Comparison of ENCODE assay signal across 8 cellular contexts in genomic region chr2:208266641-208267335, GRCh38. TPM values are rescaled to one million over a fixed set of nuclear protein-coding genes. Genes with fewer than 3 reads are reported as not detected.
DNase-seq lines count a peak whose midpoint lies in the region; ATAC-seq and FAIRE-seq lines count a peak whose summit lies in the region.

No MANE protein-coding gene starts in this region.

- intact Hi-C loops in activated naive CD4-positive, alpha-beta T cell treated with anti-CD3 and anti-CD28 coated beads for 36 hours (cut with micrococcal nuclease) = loop anchor here (1.0 to 10.0 kb wide), 11 partner anchors 11 to 1904 kb away; partner anchors contain the start of genes FASTKD2, IDH1, MDH1B and METTL21A

- peak overlapping the region; percentile 95 for H3K4me3 Mint-ChIP-seq in activated naive CD4-positive, alpha-beta T cell treated with anti-CD3 and anti-CD28 coated beads for 36 hours
- peak overlapping the region; percentile 88 for H3K4me3 Mint-ChIP-seq in activated naive CD8-positive, alpha-beta T cell
- H3K4me3 Mint-ChIP-seq in immature natural killer cell = peak overlapping the region; percentile 93 to 99 (median 97)

- CTCF ChIA-PET in activated naive CD4-positive, alpha-beta T cell treated with anti-CD3 and anti-CD28 coated beads for 36 hours (lab: Charles Lee) = interaction anchor here (0.6 to 1.7 kb wide), 3 partner anchors 12 to 146 kb away, joined by 3 to 8 read pairs (median 3); partner anchors contain the start of gene IDH1

- H3K4me1 Mint-ChIP-seq in activated naive CD4-positive, alpha-beta T cell treated with anti-CD3 and anti-CD28 coated beads for 36 hours (ENCODE audit: low read depth) = peaks cover 37% of the 10 kb centered on the region
- H3K4me1 Mint-ChIP-seq in activated naive CD8-positive, alpha-beta T cell (ENCODE audit: low read depth) = peaks cover 56% of the 10 kb centered on the region
- H3K4me1 Mint-ChIP-seq in immature natural killer cell = peaks cover 48 to 73% of the 10 kb centered on the region in 2 donors

- peak overlapping the region; percentile 94 for H3K27ac Mint-ChIP-seq in activated naive CD4-positive, alpha-beta T cell treated with anti-CD3 and anti-CD28 coated beads for 36 hours
- peak overlapping the region; percentile 80 for H3K27ac Mint-ChIP-seq in activated naive CD8-positive, alpha-beta T cell
- peak overlapping the region; percentile 94 to 99 (median 96) for H3K27ac Mint-ChIP-seq in immature natural killer cell

- ATAC-seq in HG03066 (IDR thresholded peaks at IDR 0.05; ENCODE audit: low read depth, unreplicated experiment) = peak; percentile 9

- peaks cover 8% of the 10 kb centered on the region for H3K36me3 Mint-ChIP-seq in activated naive CD4-positive, alpha-beta T cell treated with anti-CD3 and anti-CD28 coated beads for 36 hours (ENCODE audit: low read depth)
- H3K36me3 Mint-ChIP-seq in activated naive CD8-positive, alpha-beta T cell = peaks cover 5% of the 10 kb centered on the region
- peaks cover 0 to 8% (median 6%) of the 10 kb centered on the region in 3 donors for H3K36me3 Mint-ChIP-seq in immature natural killer cell

- FAIRE-seq in RCC 7860 (lab: Jason Lieb, UNC) = no peak

- DNase-seq in activated naive CD4-positive, alpha-beta T cell treated with anti-CD3 and anti-CD28 coated beads for 36 hours = no peak
- DNase-seq in activated naive CD4-positive, alpha-beta T cell (lab: John Stamatoyannopoulos, UW) = no peak
- DNase-seq in immature natural killer cell (peak in 2 of 3 donors; percentile 6 to 9), substantia nigra (lab: John Stamatoyannopoulos, UW) (no peak), RCC 7860 (ENCODE audit: low spot score) (no peak), H4 (ENCODE audit: low spot score) (no peak)

- H3K27ac ChIP-seq in substantia nigra (ENCODE audit: low read depth, low read length, poor library complexity, severe bottlenecking) = peak overlapping the region; percentile 91

- H3K9me3 Mint-ChIP-seq in activated naive CD4-positive, alpha-beta T cell treated with anti-CD3 and anti-CD28 coated beads for 36 hours = no peaks in the 10 kb centered on the region
- no peaks in the 10 kb centered on the region for H3K9me3 Mint-ChIP-seq in activated naive CD8-positive, alpha-beta T cell (ENCODE audit: low read depth)
- H3K9me3 Mint-ChIP-seq in immature natural killer cell = no peaks in the 10 kb centered on the region

- H3K27me3 Mint-ChIP-seq in activated naive CD4-positive, alpha-beta T cell treated with anti-CD3 and anti-CD28 coated beads for 36 hours (ENCODE audit: low read depth) = no peaks in the 10 kb centered on the region
- H3K27me3 Mint-ChIP-seq in activated naive CD8-positive, alpha-beta T cell = no peaks in the 10 kb centered on the region
- H3K27me3 Mint-ChIP-seq in immature natural killer cell (ENCODE audit: low read depth in 3 of 3) = peaks cover 7 to 18% (median 11%) of the 10 kb centered on the region in 3 donors

RNA-seq across cellular contexts. Expression of gene PIKFYVE, which starts 0.7 kb away (rescaled TPM):
- total RNA-seq in activated naive CD4-positive, alpha-beta T cell treated with anti-CD3 and anti-CD28 coated beads for 36 hours = 10 to 100 TPM; 20.2 to 22.4 TPM
- polyA plus RNA-seq in immature natural killer cell = 10 to 100 TPM in 2 of 3 donors, 1 to 10 TPM in 1; 5.5 to 14.5 (median 10.5) TPM
- total RNA-seq in H4 (2014; rRNA removed; shearing (Covaris generic)) = 11.8 and 16.0 TPM in 2 replicates

RNA-seq across cellular contexts. Expression of gene IDH1, which starts 11.9 kb away (rescaled TPM):
- 10 to 100 TPM; 18.5 to 21.9 TPM for total RNA-seq in activated naive CD4-positive, alpha-beta T cell treated with anti-CD3 and anti-CD28 coated beads for 36 hours
- 10 to 100 TPM in 2 of 3 donors, 1 to 10 TPM in 1; 5.2 to 10.7 (median 10.6) TPM for polyA plus RNA-seq in immature natural killer cell
- total RNA-seq in H4 (2014; rRNA removed; shearing (Covaris generic)) = 230 and 259 TPM in 2 replicates

Comparison
In these comparisons a context has a peak if more than half of its experiments do, and no peak if none do; other contexts are left out.
1. DNase-seq: peak in immature natural killer cell (2 of 3); none in activated naive CD4-positive, alpha-beta T cell treated with anti-CD3 and anti-CD28 coated beads for 36 hours (single experiment), activated naive CD4-positive, alpha-beta T cell (0 of 4), substantia nigra (0 of 49), RCC 7860 (single experiment) and H4 (single experiment).
2. RNA of gene IDH1, which starts 11.9 kb away (total RNA-seq): 230 to 259 TPM in H4; 18.5 to 21.9 TPM in activated naive CD4-positive, alpha-beta T cell treated with anti-CD3 and anti-CD28 coated beads for 36 hours; every median in the first group is over 10 times any median in the second.
3. Peak in every context shown above with its lines, with median percentiles within 50 percentile points of each other: H3K27ac Mint-ChIP-seq and H3K4me3 Mint-ChIP-seq.